In the genomic region with DNA sequence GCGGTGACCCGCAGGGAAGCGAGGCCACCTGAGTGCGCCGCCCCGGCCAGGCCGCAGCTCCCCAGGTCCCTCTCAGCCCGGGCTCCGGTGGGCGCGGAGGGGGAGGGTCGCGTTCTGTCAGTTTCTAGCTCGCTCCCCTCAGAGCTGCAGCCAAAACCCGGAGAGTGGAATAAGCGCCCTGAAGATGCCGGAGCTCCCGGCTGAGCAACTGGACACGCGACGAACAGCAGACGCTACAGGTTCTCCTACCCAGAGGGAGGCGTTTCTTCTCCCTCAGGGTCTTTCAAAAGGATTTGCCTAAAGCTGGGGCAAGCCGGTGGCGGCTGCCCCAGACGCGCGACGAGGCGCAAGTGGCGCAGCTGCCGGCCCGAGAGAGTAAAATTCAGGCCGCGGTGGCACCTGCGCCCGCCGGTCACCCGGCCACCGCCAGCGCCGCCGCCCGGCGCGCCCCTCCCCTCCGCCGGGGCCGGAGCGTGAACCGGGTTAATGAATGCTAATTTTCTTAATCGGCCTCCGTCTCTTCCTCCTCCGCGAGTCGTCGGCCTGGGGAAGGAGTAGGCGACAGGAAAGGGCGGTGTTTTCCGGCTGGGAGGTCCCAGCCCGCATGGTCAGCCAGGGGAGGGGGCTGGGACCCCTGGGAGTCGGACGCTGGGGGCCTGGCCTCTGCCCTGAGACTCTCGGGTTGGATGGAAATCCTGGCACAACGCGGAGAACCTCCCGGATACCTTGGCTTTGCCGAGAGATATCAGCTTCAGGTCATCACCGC, we compare ENCODE assay signal across 1 cellular context.
TF ChIP-seq lines count a peak whose summit lies in the region.

No MANE protein-coding gene starts in this region.

TF ChIP-seq in WTC11, 78 proteins besides CTCF, POLR2A, EP300 and RAD21 (continued from another document and continues in another):
- TF ChIP-seq USF2 (CRISPR knock-in tag; IDR thresholded peaks at IDR 0.05) (no peak), ZNF423 (CRISPR knock-in tag; IDR thresholded peaks at IDR 0.05) (peak; percentile 92), TP53 (CRISPR knock-in tag; IDR thresholded peaks at IDR 0.05) (no peak), FOXJ3 (CRISPR knock-in tag; IDR thresholded peaks at IDR 0.05; ENCODE audit: borderline replicate concordance) (no peak), ZSCAN18 (CRISPR knock-in tag; IDR thresholded peaks at IDR 0.05) (no peak), FOXK1 (CRISPR knock-in tag; IDR thresholded peaks at IDR 0.05) (peak; percentile 70; the same call in 1 of the 2 replicates), TCF7 (CRISPR knock-in tag; IDR thresholded peaks at IDR 0.05; ENCODE audit: low read depth) (no peak), MXD4 (CRISPR knock-in tag; IDR thresholded peaks at IDR 0.05; ENCODE audit: borderline replicate concordance) (no peak), PREB (CRISPR knock-in tag; IDR thresholded peaks at IDR 0.05; ENCODE audit: borderline replicate concordance) (no peak), ZNF121 (CRISPR knock-in tag; IDR thresholded peaks at IDR 0.05) (no peak), NFYB (CRISPR knock-in tag; conservative IDR thresholded peaks at IDR 0.05; ENCODE audit: low read depth) (no peak), RELA (CRISPR knock-in tag; IDR thresholded peaks at IDR 0.05; ENCODE audit: borderline replicate concordance) (no peak), ZNF671 (CRISPR knock-in tag; IDR thresholded peaks at IDR 0.05) (no peak), CBFB (CRISPR knock-in tag; IDR thresholded peaks at IDR 0.05; ENCODE audit: low read depth) (no peak), PRRX2 (CRISPR knock-in tag; IDR thresholded peaks at IDR 0.05) (no peak), CREM (CRISPR knock-in tag; IDR thresholded peaks at IDR 0.05) (no peak), NFATC4 (CRISPR knock-in tag; IDR thresholded peaks at IDR 0.05) (no peak), ZNF232 (CRISPR knock-in tag; IDR thresholded peaks at IDR 0.05) (0 out of 2 replicates have a peak, but pooled peaks have one; percentile 17), MYBL2 (CRISPR knock-in tag; IDR thresholded peaks at IDR 0.05) (peak; percentile 37; the same call in 1 of the 2 replicates), ESRRA (CRISPR knock-in tag; IDR thresholded peaks at IDR 0.05; ENCODE audit: borderline replicate concordance) (no peak), HMGA2 (CRISPR knock-in tag; IDR thresholded peaks at IDR 0.05) (no peak)
- TF ChIP-seq, protein P1, sequence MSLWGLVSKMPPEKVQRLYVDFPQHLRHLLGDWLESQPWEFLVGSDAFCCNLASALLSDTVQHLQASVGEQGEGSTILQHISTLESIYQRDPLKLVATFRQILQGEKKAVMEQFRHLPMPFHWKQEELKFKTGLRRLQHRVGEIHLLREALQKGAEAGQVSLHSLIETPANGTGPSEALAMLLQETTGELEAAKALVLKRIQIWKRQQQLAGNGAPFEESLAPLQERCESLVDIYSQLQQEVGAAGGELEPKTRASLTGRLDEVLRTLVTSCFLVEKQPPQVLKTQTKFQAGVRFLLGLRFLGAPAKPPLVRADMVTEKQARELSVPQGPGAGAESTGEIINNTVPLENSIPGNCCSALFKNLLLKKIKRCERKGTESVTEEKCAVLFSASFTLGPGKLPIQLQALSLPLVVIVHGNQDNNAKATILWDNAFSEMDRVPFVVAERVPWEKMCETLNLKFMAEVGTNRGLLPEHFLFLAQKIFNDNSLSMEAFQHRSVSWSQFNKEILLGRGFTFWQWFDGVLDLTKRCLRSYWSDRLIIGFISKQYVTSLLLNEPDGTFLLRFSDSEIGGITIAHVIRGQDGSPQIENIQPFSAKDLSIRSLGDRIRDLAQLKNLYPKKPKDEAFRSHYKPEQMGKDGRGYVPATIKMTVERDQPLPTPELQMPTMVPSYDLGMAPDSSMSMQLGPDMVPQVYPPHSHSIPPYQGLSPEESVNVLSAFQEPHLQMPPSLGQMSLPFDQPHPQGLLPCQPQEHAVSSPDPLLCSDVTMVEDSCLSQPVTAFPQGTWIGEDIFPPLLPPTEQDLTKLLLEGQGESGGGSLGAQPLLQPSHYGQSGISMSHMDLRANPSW (CRISPR knock-in tag; conservative IDR thresholded peaks at IDR 0.05; ENCODE audit: low read depth): no peak
- TF ChIP-seq, protein P2, sequence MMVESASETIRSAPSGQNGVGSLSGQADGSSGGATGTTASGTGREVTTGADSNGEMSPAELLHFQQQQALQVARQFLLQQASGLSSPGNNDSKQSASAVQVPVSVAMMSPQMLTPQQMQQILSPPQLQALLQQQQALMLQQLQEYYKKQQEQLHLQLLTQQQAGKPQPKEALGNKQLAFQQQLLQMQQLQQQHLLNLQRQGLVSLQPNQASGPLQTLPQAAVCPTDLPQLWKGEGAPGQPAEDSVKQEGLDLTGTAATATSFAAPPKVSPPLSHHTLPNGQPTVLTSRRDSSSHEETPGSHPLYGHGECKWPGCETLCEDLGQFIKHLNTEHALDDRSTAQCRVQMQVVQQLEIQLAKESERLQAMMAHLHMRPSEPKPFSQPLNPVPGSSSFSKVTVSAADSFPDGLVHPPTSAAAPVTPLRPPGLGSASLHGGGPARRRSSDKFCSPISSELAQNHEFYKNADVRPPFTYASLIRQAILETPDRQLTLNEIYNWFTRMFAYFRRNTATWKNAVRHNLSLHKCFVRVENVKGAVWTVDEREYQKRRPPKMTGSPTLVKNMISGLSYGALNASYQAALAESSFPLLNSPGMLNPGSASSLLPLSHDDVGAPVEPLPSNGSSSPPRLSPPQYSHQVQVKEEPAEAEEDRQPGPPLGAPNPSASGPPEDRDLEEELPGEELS (CRISPR knock-in tag; IDR thresholded peaks at IDR 0.05): peak; percentile 70; the same call in 1 of the 2 replicates
- TF ChIP-seq, protein P3, sequence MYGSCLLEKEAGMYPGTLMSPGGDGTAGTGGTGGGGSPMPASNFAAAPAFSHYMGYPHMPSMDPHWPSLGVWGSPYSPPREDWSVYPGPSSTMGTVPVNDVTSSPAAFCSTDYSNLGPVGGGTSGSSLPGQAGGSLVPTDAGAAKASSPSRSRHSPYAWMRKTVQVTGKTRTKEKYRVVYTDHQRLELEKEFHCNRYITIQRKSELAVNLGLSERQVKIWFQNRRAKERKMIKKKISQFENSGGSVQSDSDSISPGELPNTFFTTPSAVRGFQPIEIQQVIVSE (CRISPR knock-in tag; IDR thresholded peaks at IDR 0.05; ENCODE audit: borderline replicate concordance): no peak
- TF ChIP-seq, protein P4, sequence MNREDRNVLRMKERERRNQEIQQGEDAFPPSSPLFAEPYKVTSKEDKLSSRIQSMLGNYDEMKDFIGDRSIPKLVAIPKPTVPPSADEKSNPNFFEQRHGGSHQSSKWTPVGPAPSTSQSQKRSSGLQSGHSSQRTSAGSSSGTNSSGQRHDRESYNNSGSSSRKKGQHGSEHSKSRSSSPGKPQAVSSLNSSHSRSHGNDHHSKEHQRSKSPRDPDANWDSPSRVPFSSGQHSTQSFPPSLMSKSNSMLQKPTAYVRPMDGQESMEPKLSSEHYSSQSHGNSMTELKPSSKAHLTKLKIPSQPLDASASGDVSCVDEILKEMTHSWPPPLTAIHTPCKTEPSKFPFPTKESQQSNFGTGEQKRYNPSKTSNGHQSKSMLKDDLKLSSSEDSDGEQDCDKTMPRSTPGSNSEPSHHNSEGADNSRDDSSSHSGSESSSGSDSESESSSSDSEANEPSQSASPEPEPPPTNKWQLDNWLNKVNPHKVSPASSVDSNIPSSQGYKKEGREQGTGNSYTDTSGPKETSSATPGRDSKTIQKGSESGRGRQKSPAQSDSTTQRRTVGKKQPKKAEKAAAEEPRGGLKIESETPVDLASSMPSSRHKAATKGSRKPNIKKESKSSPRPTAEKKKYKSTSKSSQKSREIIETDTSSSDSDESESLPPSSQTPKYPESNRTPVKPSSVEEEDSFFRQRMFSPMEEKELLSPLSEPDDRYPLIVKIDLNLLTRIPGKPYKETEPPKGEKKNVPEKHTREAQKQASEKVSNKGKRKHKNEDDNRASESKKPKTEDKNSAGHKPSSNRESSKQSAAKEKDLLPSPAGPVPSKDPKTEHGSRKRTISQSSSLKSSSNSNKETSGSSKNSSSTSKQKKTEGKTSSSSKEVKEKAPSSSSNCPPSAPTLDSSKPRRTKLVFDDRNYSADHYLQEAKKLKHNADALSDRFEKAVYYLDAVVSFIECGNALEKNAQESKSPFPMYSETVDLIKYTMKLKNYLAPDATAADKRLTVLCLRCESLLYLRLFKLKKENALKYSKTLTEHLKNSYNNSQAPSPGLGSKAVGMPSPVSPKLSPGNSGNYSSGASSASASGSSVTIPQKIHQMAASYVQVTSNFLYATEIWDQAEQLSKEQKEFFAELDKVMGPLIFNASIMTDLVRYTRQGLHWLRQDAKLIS (CRISPR knock-in tag; IDR thresholded peaks at IDR 0.05; ENCODE audit: borderline replicate concordance): no peak
- TF ChIP-seq, protein P5, sequence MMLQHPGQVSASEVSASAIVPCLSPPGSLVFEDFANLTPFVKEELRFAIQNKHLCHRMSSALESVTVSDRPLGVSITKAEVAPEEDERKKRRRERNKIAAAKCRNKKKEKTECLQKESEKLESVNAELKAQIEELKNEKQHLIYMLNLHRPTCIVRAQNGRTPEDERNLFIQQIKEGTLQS (CRISPR knock-in tag; conservative IDR thresholded peaks at IDR 0.05): no peak
- TF ChIP-seq, protein P6, sequence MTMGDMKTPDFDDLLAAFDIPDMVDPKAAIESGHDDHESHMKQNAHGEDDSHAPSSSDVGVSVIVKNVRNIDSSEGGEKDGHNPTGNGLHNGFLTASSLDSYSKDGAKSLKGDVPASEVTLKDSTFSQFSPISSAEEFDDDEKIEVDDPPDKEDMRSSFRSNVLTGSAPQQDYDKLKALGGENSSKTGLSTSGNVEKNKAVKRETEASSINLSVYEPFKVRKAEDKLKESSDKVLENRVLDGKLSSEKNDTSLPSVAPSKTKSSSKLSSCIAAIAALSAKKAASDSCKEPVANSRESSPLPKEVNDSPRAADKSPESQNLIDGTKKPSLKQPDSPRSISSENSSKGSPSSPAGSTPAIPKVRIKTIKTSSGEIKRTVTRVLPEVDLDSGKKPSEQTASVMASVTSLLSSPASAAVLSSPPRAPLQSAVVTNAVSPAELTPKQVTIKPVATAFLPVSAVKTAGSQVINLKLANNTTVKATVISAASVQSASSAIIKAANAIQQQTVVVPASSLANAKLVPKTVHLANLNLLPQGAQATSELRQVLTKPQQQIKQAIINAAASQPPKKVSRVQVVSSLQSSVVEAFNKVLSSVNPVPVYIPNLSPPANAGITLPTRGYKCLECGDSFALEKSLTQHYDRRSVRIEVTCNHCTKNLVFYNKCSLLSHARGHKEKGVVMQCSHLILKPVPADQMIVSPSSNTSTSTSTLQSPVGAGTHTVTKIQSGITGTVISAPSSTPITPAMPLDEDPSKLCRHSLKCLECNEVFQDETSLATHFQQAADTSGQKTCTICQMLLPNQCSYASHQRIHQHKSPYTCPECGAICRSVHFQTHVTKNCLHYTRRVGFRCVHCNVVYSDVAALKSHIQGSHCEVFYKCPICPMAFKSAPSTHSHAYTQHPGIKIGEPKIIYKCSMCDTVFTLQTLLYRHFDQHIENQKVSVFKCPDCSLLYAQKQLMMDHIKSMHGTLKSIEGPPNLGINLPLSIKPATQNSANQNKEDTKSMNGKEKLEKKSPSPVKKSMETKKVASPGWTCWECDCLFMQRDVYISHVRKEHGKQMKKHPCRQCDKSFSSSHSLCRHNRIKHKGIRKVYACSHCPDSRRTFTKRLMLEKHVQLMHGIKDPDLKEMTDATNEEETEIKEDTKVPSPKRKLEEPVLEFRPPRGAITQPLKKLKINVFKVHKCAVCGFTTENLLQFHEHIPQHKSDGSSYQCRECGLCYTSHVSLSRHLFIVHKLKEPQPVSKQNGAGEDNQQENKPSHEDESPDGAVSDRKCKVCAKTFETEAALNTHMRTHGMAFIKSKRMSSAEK (CRISPR knock-in tag; IDR thresholded peaks at IDR 0.05; ENCODE audit: borderline replicate concordance): no peak
- TF ChIP-seq, protein P7, sequence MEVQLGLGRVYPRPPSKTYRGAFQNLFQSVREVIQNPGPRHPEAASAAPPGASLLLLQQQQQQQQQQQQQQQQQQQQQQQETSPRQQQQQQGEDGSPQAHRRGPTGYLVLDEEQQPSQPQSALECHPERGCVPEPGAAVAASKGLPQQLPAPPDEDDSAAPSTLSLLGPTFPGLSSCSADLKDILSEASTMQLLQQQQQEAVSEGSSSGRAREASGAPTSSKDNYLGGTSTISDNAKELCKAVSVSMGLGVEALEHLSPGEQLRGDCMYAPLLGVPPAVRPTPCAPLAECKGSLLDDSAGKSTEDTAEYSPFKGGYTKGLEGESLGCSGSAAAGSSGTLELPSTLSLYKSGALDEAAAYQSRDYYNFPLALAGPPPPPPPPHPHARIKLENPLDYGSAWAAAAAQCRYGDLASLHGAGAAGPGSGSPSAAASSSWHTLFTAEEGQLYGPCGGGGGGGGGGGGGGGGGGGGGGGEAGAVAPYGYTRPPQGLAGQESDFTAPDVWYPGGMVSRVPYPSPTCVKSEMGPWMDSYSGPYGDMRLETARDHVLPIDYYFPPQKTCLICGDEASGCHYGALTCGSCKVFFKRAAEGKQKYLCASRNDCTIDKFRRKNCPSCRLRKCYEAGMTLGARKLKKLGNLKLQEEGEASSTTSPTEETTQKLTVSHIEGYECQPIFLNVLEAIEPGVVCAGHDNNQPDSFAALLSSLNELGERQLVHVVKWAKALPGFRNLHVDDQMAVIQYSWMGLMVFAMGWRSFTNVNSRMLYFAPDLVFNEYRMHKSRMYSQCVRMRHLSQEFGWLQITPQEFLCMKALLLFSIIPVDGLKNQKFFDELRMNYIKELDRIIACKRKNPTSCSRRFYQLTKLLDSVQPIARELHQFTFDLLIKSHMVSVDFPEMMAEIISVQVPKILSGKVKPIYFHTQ (CRISPR knock-in tag; IDR thresholded peaks at IDR 0.05): no peak
